Comparison of ENCODE assay signal across 10 cellular contexts in genomic region chr16:84607694-84608093, GRCh38. TPM values are rescaled to one million over a fixed set of nuclear protein-coding genes. Genes with fewer than 3 reads are reported as not detected.
DNase-seq lines count a peak whose midpoint lies in the region; ATAC-seq and TF ChIP-seq lines count a peak whose summit lies in the region.
"Had no signal": no experiment of that assay in that cellular context is flagged by ENCODE, and none has a peak within 500 bp of the region (broad histone marks: within the 10 kb centered on the region; RNA-seq: fewer than 3 reads in every experiment).

No MANE protein-coding gene starts in this region.

- H3K27ac ChIP-seq in right atrium auricular region: peak overlapping the region in 1 of 2 donors; percentile 6
- peak overlapping the region; percentile 24 to 65 (median 39) for H3K27ac ChIP-seq in transverse colon
- H3K27ac ChIP-seq: C4-2B, epithelial cell of prostate had no signal

- TF ChIP-seq CTCF in right atrium auricular region (IDR thresholded peaks at IDR 0.05): no peak
- TF ChIP-seq CTCF in transverse colon (IDR thresholded peaks at IDR 0.05): no peak

- no peak for TF ChIP-seq POLR2A in transverse colon (IDR thresholded peaks at IDR 0.05)

- intact Hi-C loops in Right ventricle myocardium superior (cut with DNase I) (no loop called here), transverse colon (cut with DNase I; ENCODE audit: low total_unique reads) (no loop called here)

- H3K9me3 Mint-ChIP-seq in activated naive CD8-positive, alpha-beta T cell treated with anti-CD3 and anti-CD28 coated beads, Interleukin-2, amount 50 U/mL, for 24 hours: peaks cover 8% of the 10 kb centered on the region

- H3K4me3 ChIP-seq in right atrium auricular region: no peak overlapping the region
- no peak overlapping the region for H3K4me3 ChIP-seq in transverse colon

- no peaks in the 10 kb centered on the region for H3K27me3 ChIP-seq in right atrium auricular region
- H3K27me3 ChIP-seq in transverse colon: no peaks in the 10 kb centered on the region

- peaks cover 69% of the 10 kb centered on the region for H3K36me3 Mint-ChIP-seq in activated naive CD8-positive, alpha-beta T cell treated with anti-CD3 and anti-CD28 coated beads, Interleukin-2, amount 50 U/mL, for 24 hours (ENCODE audit: low read depth)

- in situ Hi-C loops in transverse colon (cut with MboI; ENCODE audit: low pct_ligation_motif_present in 1 of 4, low pct_unique_long_range_greater_than_20kb in 1 of 4, low sequenced_read_pairs in 3 of 4): no loop called here

- ATAC-seq in Right ventricle myocardium superior (ENCODE audit: poor library complexity) (peak; percentile 16), HG03520 (IDR thresholded peaks at IDR 0.05; ENCODE audit: unreplicated experiment) (peak; percentile 45), HG03097 (IDR thresholded peaks at IDR 0.05; ENCODE audit: low FRiP score, unreplicated experiment) (no peak)
- ATAC-seq in activated naive CD8-positive, alpha-beta T cell treated with anti-CD3 and anti-CD28 coated beads, Interleukin-2, amount 50 U/mL, for 24 hours: no peak

- H3K4me3 Mint-ChIP-seq in activated naive CD8-positive, alpha-beta T cell treated with anti-CD3 and anti-CD28 coated beads, Interleukin-2, amount 50 U/mL, for 24 hours: peak overlapping the region; percentile 48

- no peak for DNase-seq in Right ventricle myocardium superior
- no peak for DNase-seq in right atrium auricular region (ENCODE audit: low spot score)
- no peak for DNase-seq in activated naive CD8-positive, alpha-beta T cell treated with anti-CD3 and anti-CD28 coated beads, Interleukin-2, amount 50 U/mL, for 24 hours
- peak; percentile 46 for DNase-seq in transverse colon
- DNase-seq in AG08395 (ENCODE audit: low spot score): no peak
- no peak for DNase-seq in effector CD8-positive, alpha-beta T cell (lab: John Stamatoyannopoulos, UW)

- H3K9me3 ChIP-seq in right atrium auricular region (no peaks in the 10 kb centered on the region), transverse colon (no peaks in the 10 kb centered on the region)

- WGBS in transverse colon (ENCODE audit: low coverage in 1 of 2), 2 donors: 66 to 77% methylated on average over 2 to 7 of the region's 7 CpGs

- TF ChIP-seq EP300 in transverse colon (IDR thresholded peaks at IDR 0.05; ENCODE audit: low read depth): no peak

- peaks cover 94% of the 10 kb centered on the region for H3K4me1 Mint-ChIP-seq in activated naive CD8-positive, alpha-beta T cell treated with anti-CD3 and anti-CD28 coated beads, Interleukin-2, amount 50 U/mL, for 24 hours

- no peaks in the 10 kb centered on the region for H3K36me3 ChIP-seq in right atrium auricular region
- H3K36me3 ChIP-seq in transverse colon: no peaks in the 10 kb centered on the region

- H3K27ac Mint-ChIP-seq in activated naive CD8-positive, alpha-beta T cell treated with anti-CD3 and anti-CD28 coated beads, Interleukin-2, amount 50 U/mL, for 24 hours: peak overlapping the region; percentile 61

- H3K4me1 ChIP-seq in right atrium auricular region (peaks cover 0 to 7% of the 10 kb centered on the region in 2 donors), transverse colon (peaks cover 3 to 35% (median 17%) of the 10 kb centered on the region in 4 donors)

- no peaks in the 10 kb centered on the region for H3K27me3 Mint-ChIP-seq in activated naive CD8-positive, alpha-beta T cell treated with anti-CD3 and anti-CD28 coated beads, Interleukin-2, amount 50 U/mL, for 24 hours

RNA-seq across cellular contexts. Expression of gene COTL1, which starts 10.2 kb away (rescaled TPM):
- 14.4 TPM for total RNA-seq in Right ventricle myocardium superior
- 10 to 100 TPM in 1 of 2 donors, 1 to 10 TPM in 1; 8.0 to 27.1 TPM for total RNA-seq in right atrium auricular region
- 10 to 100 TPM; 31.1 to 78.9 (median 47.9) TPM for total RNA-seq in transverse colon

RNA-seq across cellular contexts. Expression of gene KLHL36, which starts 40.6 kb away (rescaled TPM):
- 66.1 TPM for total RNA-seq in Right ventricle myocardium superior
- total RNA-seq in right atrium auricular region: 10 to 100 TPM; 36.2 to 44.1 TPM
- total RNA-seq in transverse colon: 10 to 100 TPM; 38.0 to 75.5 (median 66.7) TPM

Comparison
In these comparisons a context has a peak if more than half of its experiments do, and no peak if none do; other contexts are left out.
1. ATAC-seq: peak in Right ventricle myocardium superior (single experiment) and HG03520 (single experiment); none in activated naive CD8-positive, alpha-beta T cell treated with anti-CD3 and anti-CD28 coated beads, Interleukin-2, amount 50 U/mL, for 24 hours (single experiment) and HG03097 (single experiment).